ENCODE assay signal across 8 cellular contexts in genomic region chr17:80219777-80220708, GRCh38. TPM values are rescaled to one million over a fixed set of nuclear protein-coding genes. Genes with fewer than 3 reads are reported as not detected.
DNase-seq lines count a peak whose midpoint lies in the region; ATAC-seq lines count a peak whose summit lies in the region.

TSS of gene SGSH (minus strand) at chr17:80220333. CDS start at chr17:80220313, 20 bp downstream.
TSS of gene SLC26A11 (plus strand) at chr17:80220427. CDS start at chr17:80221561, 1,134 bp downstream.

- peak; percentile 23 for ATAC-seq in GM21717 (IDR thresholded peaks at IDR 0.05; ENCODE audit: unreplicated experiment)

- peak; percentile 99 for DNase-seq in D341Med (ENCODE audit: low spot score)
- DNase-seq in NCI-H2029 treated with DMSO at 0.1 percent for 48 hours (lab: John Stamatoyannopoulos, UW) = peak; percentile 10
- peak; percentile 77 for DNase-seq in activated CD4-positive, CD25-positive, alpha-beta regulatory T cell treated with anti-CD3 and anti-CD28 coated beads, Interleukin-2, amount 50 U/mL, for 72 hours
- DNase-seq in cerebellum (ENCODE audit: low spot score) = peak; percentile 52
- peak; percentile 5 for DNase-seq in kidney glomerular epithelial cell (lab: John Stamatoyannopoulos, UW)
- DNase-seq in stimulated activated CD4-positive, alpha-beta T cell treated with anti-CD3 and anti-CD28 coated beads, Interleukin-1b, Interleukin-23, amount 100 ng/mL, for 4 hours (ENCODE audit: low read depth in 2 of 2) = peak; percentile 22 to 66
- DNase-seq in NCI-H128 (lab: John Stamatoyannopoulos, UW; ENCODE audit: unreplicated experiment) = no peak

RNA-seq across cellular contexts. Expression of gene SGSH, which starts in this region (rescaled TPM):
- total RNA-seq in cerebellum = 10.4 TPM

RNA-seq across cellular contexts. Expression of gene SLC26A11, which starts in this region (rescaled TPM):
- 10.1 TPM for total RNA-seq in cerebellum
